In the genomic region with DNA sequence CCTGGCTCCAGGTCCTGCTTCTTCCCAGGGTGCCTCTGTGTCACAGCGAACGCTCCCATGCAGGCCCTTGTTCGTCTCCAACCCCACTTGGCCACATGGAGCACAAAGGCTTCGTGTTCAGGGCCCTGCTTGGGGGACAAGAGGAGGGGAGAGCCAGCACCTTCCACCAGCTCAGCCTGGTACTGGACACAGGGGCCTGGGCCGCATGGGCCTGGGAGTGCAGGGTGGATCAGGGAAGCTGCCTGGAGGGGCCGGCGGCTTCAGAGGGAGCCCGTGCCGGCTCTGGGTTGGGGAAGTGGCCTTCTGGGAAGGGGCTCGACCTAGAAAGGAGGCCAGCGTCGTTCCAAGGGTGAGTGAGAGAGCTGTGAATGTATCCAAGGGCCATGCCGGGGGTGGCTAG, we compare ENCODE assay signal across 35 cellular contexts. TPM values are rescaled to one million over a fixed set of nuclear protein-coding genes. Genes with fewer than 3 reads are reported as not detected.
"Had no signal": no experiment of that assay in that cellular context is flagged by ENCODE, and none has a peak within 500 bp of the region (broad histone marks: within the 10 kb centered on the region; RNA-seq: fewer than 3 reads in every experiment).

No MANE protein-coding gene starts in this region.

- H3K36me3 ChIP-seq: ascending aorta, cardiac muscle cell, MG63 had no signal

- H3K4me1 ChIP-seq: ascending aorta had no signal

- DNase-seq: activated B cell treated with CpG ODN at 0.5 μM for 24 hours; activated CD4-positive, alpha-beta memory T cell treated with anti-CD3 and anti-CD28 coated beads for 36 hours; activated CD4-positive, alpha-beta T cell treated with anti-CD3 and anti-CD28 coated beads for 4 hours; activated CD4-positive, alpha-beta T cell treated with anti-CD3 and anti-CD28 coated beads, Interleukin-2, amount 50 U/mL, for 1 hour; activated CD4-positive, CD25-positive, alpha-beta regulatory T cell treated with anti-CD3 and anti-CD28 coated beads, Interleukin-2, amount 50 U/mL, for 72 hours; activated CD8-positive, alpha-beta memory T cell treated with anti-CD3 and anti-CD28 coated beads, Interleukin-2, amount 50 U/mL, for 4 hours; activated naive CD4-positive, alpha-beta T cell treated with anti-CD3 and anti-CD28 coated beads, Interleukin-2, amount 10 ng/mL, durations not matched to agents 7 days and 5 days; activated naive CD8-positive, alpha-beta T cell treated with anti-CD3 and anti-CD28 coated beads, Interleukin-2, amount 10 ng/mL, durations not matched to agents 7 days and 5 days; activated T-cell treated with anti-CD3 and anti-CD28 coated beads for 4 hours; activated T-cell treated with anti-CD3 and anti-CD28 coated beads, Interleukin-2, amount 50 U/mL, for 4 hours; amygdala; Karpas-422; MG63; NCI-H1048; NCI-H1105 treated with DMSO at 0.1 percent for 48 hours; NCI-H1436; NCI-H1694 treated with DMSO at 0.1 percent for 48 hours; NCI-H2029; NCI-H345; NCI-H524 treated with DMSO at 0.1 percent for 48 hours; NK-92 treated with Interleukin-12 subunit alpha and Interleukin-12 subunit beta, amount 100 ng/mL, for 24 hours; PC-9; SW 1271; T-helper 1 cell; T-helper 2 cell; T-helper 9 cell had no signal

- H3K27ac Mint-ChIP-seq: activated B cell treated with CpG ODN at 0.5 μM for 24 hours; activated CD4-positive, alpha-beta memory T cell treated with anti-CD3 and anti-CD28 coated beads for 36 hours; activated naive CD4-positive, alpha-beta T cell treated with anti-CD3 and anti-CD28 coated beads, Interleukin-2, amount 10 ng/mL, durations not matched to agents 7 days and 5 days; activated T-helper 1 cell treated with anti-CD3 and anti-CD28 coated beads, Interleukin-12 subunit alpha, Interleukin-12 subunit beta, Interleukin-2, Interleukin-4 antibody, amounts not matched to agents 30 ng/mL and 10 ng/mL and 1 ng/mL, durations not matched to agents 14 hours and 24 hours and 36 hours had no signal

- H3K36me3 Mint-ChIP-seq: activated CD4-positive, alpha-beta memory T cell treated with anti-CD3 and anti-CD28 coated beads for 36 hours; activated naive CD4-positive, alpha-beta T cell treated with anti-CD3 and anti-CD28 coated beads, Interleukin-2, amount 10 ng/mL, durations not matched to agents 7 days and 5 days; activated naive CD8-positive, alpha-beta T cell treated with anti-CD3 and anti-CD28 coated beads, Interleukin-2, amount 10 ng/mL, durations not matched to agents 7 days and 5 days had no signal

- H2AFZ ChIP-seq: PC-9 had no signal

- H3K4me1 Mint-ChIP-seq: central memory CD8-positive, alpha-beta T cell had no signal

- H3K9me3 ChIP-seq: ascending aorta, MG63 had no signal

- H3K4me3 Mint-ChIP-seq: activated B cell treated with CpG ODN at 0.5 μM for 24 hours; activated CD4-positive, alpha-beta memory T cell treated with anti-CD3 and anti-CD28 coated beads for 36 hours; activated naive CD4-positive, alpha-beta T cell treated with anti-CD3 and anti-CD28 coated beads, Interleukin-2, amount 10 ng/mL, durations not matched to agents 7 days and 5 days; activated naive CD8-positive, alpha-beta T cell treated with anti-CD3 and anti-CD28 coated beads, Interleukin-2, amount 10 ng/mL, durations not matched to agents 7 days and 5 days; activated T-cell treated with anti-CD3 and anti-CD28 coated beads, Interleukin-2, amount 50 U/mL, for 4 hours; activated T-helper 1 cell treated with anti-CD3 and anti-CD28 coated beads, Interleukin-12 subunit alpha, Interleukin-12 subunit beta, Interleukin-2, Interleukin-4 antibody, amounts not matched to agents 30 ng/mL and 10 ng/mL and 1 ng/mL, durations not matched to agents 14 hours and 24 hours and 36 hours; central memory CD8-positive, alpha-beta T cell had no signal

- H3K9me3 Mint-ChIP-seq: activated B cell treated with CpG ODN at 0.5 μM for 24 hours; activated CD4-positive, alpha-beta memory T cell treated with anti-CD3 and anti-CD28 coated beads for 36 hours; activated naive CD4-positive, alpha-beta T cell treated with anti-CD3 and anti-CD28 coated beads, Interleukin-2, amount 10 ng/mL, durations not matched to agents 7 days and 5 days; activated naive CD8-positive, alpha-beta T cell treated with anti-CD3 and anti-CD28 coated beads, Interleukin-2, amount 10 ng/mL, durations not matched to agents 7 days and 5 days; activated T-cell treated with anti-CD3 and anti-CD28 coated beads, Interleukin-2, amount 50 U/mL, for 4 hours; activated T-helper 1 cell treated with anti-CD3 and anti-CD28 coated beads, Interleukin-12 subunit alpha, Interleukin-12 subunit beta, Interleukin-2, Interleukin-4 antibody, amounts not matched to agents 30 ng/mL and 10 ng/mL and 1 ng/mL, durations not matched to agents 14 hours and 24 hours and 36 hours; central memory CD8-positive, alpha-beta T cell had no signal

- H3K27ac ChIP-seq: ascending aorta, cardiac muscle cell, PC-9, RWPE1 had no signal

- H3K4me3 ChIP-seq: ascending aorta, cardiac muscle cell, K562, MG63, PC-9 had no signal

- H3K27me3 ChIP-seq: ascending aorta, cardiac muscle cell had no signal

- ATAC-seq: activated T-cell treated with anti-CD3 and anti-CD28 coated beads, Interleukin-2, amount 50 U/mL, for 4 hours; K562; Right ventricle myocardium inferior had no signal

- H3K4me2 ChIP-seq: PC-9 had no signal

RNA-seq across cellular contexts. Expression of a gene that starts 53.0 kb away (rescaled TPM):
- total RNA-seq: activated CD4-positive, alpha-beta memory T cell treated with anti-CD3 and anti-CD28 coated beads for 36 hours; activated T-cell treated with anti-CD3 and anti-CD28 coated beads, Interleukin-2, amount 50 U/mL, for 4 hours; activated T-helper 1 cell treated with anti-CD3 and anti-CD28 coated beads, Interleukin-12 subunit alpha, Interleukin-12 subunit beta, Interleukin-2, Interleukin-4 antibody, amounts not matched to agents 30 ng/mL and 10 ng/mL and 1 ng/mL, durations not matched to agents 14 hours and 24 hours and 36 hours; ascending aorta; cardiac muscle cell; K562; NCI-H460; PC-9; Right ventricle myocardium inferior had no signal
- polyA plus RNA-seq: adipose tissue, cardiac muscle cell, K562 had no signal
